1 cellular context compared by ENCODE assay signal in the genomic region with DNA sequence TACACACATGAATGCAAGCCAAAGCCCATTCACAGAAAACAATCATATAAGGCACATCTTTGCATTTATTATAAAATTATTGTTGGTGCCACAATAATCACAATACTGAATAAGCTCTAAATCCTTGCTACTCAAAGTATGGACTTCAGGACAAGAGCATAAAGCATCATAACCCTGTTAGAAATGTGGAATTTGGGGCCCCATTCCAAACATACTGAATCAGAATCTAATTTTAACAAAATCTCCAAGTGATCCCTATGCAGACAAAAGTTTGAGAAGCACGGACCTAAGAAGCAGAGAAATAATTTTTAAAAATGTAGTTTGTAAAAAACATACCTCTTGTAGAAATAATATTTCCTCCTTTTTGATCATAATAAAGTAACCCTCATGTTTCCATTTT.
TF ChIP-seq lines count a peak whose summit lies in the region.

No MANE protein-coding gene starts in this region.

TF ChIP-seq in HepG2, 621 proteins besides CTCF, POLR2A, EP300 and RAD21 (continued from another document):
- no peak for TF ChIP-seq ZNF609 (CRISPR knock-in tag; IDR thresholded peaks at IDR 0.05; ENCODE audit: borderline replicate concordance)
